In the genomic region with DNA sequence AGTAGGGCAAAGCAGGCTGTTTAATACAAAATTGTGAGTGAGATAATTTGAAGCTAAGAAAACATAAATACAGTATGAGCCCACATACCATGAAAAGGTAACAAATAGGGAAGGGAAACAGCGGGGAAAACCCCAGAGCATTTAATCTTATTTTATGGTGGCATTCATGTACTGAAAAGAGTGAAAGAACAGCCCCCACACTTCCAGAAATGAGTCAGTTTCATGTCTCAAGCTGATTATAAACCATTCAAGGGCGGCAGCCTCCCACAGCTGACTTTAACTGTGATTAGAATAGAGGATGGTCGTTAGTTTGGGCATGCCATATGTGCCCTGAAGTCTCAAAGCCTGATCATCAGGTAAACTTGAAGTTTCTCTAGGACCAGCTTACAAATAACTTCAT, we compare ENCODE assay signal across 1 cellular context.
TF ChIP-seq lines count a peak whose summit lies in the region.

No MANE protein-coding gene starts in this region.

TF ChIP-seq in GM12878, 131 proteins besides CTCF, POLR2A, EP300 and RAD21 (continued from another document and continues in another):
- TF ChIP-seq, protein P1, sequence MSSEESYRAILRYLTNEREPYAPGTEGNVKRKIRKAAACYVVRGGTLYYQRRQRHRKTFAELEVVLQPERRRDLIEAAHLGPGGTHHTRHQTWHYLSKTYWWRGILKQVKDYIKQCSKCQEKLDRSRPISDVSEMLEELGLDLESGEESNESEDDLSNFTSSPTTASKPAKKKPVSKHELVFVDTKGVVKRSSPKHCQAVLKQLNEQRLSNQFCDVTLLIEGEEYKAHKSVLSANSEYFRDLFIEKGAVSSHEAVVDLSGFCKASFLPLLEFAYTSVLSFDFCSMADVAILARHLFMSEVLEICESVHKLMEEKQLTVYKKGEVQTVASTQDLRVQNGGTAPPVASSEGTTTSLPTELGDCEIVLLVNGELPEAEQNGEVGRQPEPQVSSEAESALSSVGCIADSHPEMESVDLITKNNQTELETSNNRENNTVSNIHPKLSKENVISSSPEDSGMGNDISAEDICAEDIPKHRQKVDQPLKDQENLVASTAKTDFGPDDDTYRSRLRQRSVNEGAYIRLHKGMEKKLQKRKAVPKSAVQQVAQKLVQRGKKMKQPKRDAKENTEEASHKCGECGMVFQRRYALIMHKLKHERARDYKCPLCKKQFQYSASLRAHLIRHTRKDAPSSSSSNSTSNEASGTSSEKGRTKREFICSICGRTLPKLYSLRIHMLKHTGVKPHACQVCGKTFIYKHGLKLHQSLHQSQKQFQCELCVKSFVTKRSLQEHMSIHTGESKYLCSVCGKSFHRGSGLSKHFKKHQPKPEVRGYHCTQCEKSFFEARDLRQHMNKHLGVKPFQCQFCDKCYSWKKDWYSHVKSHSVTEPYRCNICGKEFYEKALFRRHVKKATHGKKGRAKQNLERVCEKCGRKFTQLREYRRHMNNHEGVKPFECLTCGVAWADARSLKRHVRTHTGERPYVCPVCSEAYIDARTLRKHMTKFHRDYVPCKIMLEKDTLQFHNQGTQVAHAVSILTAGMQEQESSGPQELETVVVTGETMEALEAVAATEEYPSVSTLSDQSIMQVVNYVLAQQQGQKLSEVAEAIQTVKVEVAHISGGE (CRISPR knock-in tag; IDR thresholded peaks at IDR 0.05): no peak
- TF ChIP-seq MYC (IDR thresholded peaks at IDR 0.05; ENCODE audit: insufficient read depth, insufficient read length, insufficient replicate concordance, low read length, severe bottlenecking) (no peak), ZNF217 (IDR thresholded peaks at IDR 0.05) (peak; percentile 89), RAD51 (IDR thresholded peaks at IDR 0.05) (no peak), MYB (IDR thresholded peaks at IDR 0.05; ENCODE audit: borderline replicate concordance, low read depth, low read length) (no peak), PAX5 (IDR thresholded peaks at IDR 0.05; ENCODE audit: borderline replicate concordance, low read depth, low read length) (peak; percentile 94), ZNF24 (IDR thresholded peaks at IDR 0.05) (no peak), HDGF (IDR thresholded peaks at IDR 0.05) (no peak), STAT3 (IDR thresholded peaks at IDR 0.05; ENCODE audit: low read depth, low read length) (peak; percentile 82; the same call in 1 of the 2 replicates), ZNF207 (IDR thresholded peaks at IDR 0.05; ENCODE audit: borderline replicate concordance) (no peak), SMAD1 (IDR thresholded peaks at IDR 0.05; ENCODE audit: low read depth, partially characterized antibody) (no peak), POLR2AphosphoS5 (IDR thresholded peaks at IDR 0.05; ENCODE audit: low read length) (no peak), NBN (IDR thresholded peaks at IDR 0.05) (peak; percentile 63; the same call in 1 of the 2 replicates), HDAC2 (IDR thresholded peaks at IDR 0.05) (no peak), SRF (IDR thresholded peaks at IDR 0.05; ENCODE audit: low read depth in 2 of 2, low read length in 2 of 2) (no peak), ATF7 (IDR thresholded peaks at IDR 0.05; ENCODE audit: low read depth) (peak; percentile 79), STAT1 (conservative IDR thresholded peaks at IDR 0.05) (no peak), CEBPB (IDR thresholded peaks at IDR 0.05; ENCODE audit: borderline replicate concordance in 1 of 2, low read depth in 2 of 2, low read length in 2 of 2) (peak in 1 of 2 experiments; percentile 82; a peak in 1 of 4 replicates), NR2C1 (IDR thresholded peaks at IDR 0.05) (no peak), SPI1 (IDR thresholded peaks at IDR 0.05; ENCODE audit: borderline replicate concordance, insufficient read depth, low read depth, low read length) (peak; percentile 93), FOS (IDR thresholded peaks at IDR 0.05; ENCODE audit: borderline replicate concordance, extremely low read depth, insufficient read length) (no peak), POLR2AphosphoS2 (IDR thresholded peaks at IDR 0.05; ENCODE audit: low read depth, low read length) (no peak), TCF3 (IDR thresholded peaks at IDR 0.05; ENCODE audit: borderline replicate concordance, insufficient read depth, low read depth, low read length) (peak; percentile 64; the same call in 1 of the 2 replicates), MTA3 (IDR thresholded peaks at IDR 0.05; ENCODE audit: borderline replicate concordance, low read length) (peak; percentile 95; the same call in 1 of the 2 replicates), TARDBP (IDR thresholded peaks at IDR 0.05; ENCODE audit: borderline replicate concordance) (no peak), ESRRA (IDR thresholded peaks at IDR 0.05; ENCODE audit: low read length) (no peak), YBX1 (IDR thresholded peaks at IDR 0.05) (no peak), NFYA (IDR thresholded peaks at IDR 0.05; ENCODE audit: borderline replicate concordance, low read depth, low read length) (no peak), BHLHE40 (IDR thresholded peaks at IDR 0.05; ENCODE audit: borderline replicate concordance in 1 of 2, low read depth in 2 of 2, low read length in 1 of 2) (peak; percentile 39 to 65; a peak in 1 of 4 replicates), EZH2 (IDR thresholded peaks at IDR 0.05; ENCODE audit: borderline replicate concordance, control insufficient read depth, low read depth, low read length) (no peak), ASH2L (IDR thresholded peaks at IDR 0.05; ENCODE audit: borderline replicate concordance, low read depth) (no peak), PML (IDR thresholded peaks at IDR 0.05; ENCODE audit: low read length) (peak; percentile 79), GATAD2B (conservative IDR thresholded peaks at IDR 0.05; ENCODE audit: low read depth) (0 out of 2 replicates have a peak, but pooled peaks have one; percentile 22), RB1 (IDR thresholded peaks at IDR 0.05; ENCODE audit: borderline replicate concordance) (no peak), NRF1 (conservative IDR thresholded peaks at IDR 0.05; ENCODE audit: low read depth, low read length) (no peak), MEF2B (IDR thresholded peaks at IDR 0.05; ENCODE audit: partially characterized antibody, poor library complexity, severe bottlenecking) (peak; percentile 83)
- TF ChIP-seq, protein P2, sequence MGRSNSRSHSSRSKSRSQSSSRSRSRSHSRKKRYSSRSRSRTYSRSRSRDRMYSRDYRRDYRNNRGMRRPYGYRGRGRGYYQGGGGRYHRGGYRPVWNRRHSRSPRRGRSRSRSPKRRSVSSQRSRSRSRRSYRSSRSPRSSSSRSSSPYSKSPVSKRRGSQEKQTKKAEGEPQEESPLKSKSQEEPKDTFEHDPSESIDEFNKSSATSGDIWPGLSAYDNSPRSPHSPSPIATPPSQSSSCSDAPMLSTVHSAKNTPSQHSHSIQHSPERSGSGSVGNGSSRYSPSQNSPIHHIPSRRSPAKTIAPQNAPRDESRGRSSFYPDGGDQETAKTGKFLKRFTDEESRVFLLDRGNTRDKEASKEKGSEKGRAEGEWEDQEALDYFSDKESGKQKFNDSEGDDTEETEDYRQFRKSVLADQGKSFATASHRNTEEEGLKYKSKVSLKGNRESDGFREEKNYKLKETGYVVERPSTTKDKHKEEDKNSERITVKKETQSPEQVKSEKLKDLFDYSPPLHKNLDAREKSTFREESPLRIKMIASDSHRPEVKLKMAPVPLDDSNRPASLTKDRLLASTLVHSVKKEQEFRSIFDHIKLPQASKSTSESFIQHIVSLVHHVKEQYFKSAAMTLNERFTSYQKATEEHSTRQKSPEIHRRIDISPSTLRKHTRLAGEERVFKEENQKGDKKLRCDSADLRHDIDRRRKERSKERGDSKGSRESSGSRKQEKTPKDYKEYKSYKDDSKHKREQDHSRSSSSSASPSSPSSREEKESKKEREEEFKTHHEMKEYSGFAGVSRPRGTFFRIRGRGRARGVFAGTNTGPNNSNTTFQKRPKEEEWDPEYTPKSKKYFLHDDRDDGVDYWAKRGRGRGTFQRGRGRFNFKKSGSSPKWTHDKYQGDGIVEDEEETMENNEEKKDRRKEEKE (IDR thresholded peaks at IDR 0.05): no peak
- TF ChIP-seq, protein P3, sequence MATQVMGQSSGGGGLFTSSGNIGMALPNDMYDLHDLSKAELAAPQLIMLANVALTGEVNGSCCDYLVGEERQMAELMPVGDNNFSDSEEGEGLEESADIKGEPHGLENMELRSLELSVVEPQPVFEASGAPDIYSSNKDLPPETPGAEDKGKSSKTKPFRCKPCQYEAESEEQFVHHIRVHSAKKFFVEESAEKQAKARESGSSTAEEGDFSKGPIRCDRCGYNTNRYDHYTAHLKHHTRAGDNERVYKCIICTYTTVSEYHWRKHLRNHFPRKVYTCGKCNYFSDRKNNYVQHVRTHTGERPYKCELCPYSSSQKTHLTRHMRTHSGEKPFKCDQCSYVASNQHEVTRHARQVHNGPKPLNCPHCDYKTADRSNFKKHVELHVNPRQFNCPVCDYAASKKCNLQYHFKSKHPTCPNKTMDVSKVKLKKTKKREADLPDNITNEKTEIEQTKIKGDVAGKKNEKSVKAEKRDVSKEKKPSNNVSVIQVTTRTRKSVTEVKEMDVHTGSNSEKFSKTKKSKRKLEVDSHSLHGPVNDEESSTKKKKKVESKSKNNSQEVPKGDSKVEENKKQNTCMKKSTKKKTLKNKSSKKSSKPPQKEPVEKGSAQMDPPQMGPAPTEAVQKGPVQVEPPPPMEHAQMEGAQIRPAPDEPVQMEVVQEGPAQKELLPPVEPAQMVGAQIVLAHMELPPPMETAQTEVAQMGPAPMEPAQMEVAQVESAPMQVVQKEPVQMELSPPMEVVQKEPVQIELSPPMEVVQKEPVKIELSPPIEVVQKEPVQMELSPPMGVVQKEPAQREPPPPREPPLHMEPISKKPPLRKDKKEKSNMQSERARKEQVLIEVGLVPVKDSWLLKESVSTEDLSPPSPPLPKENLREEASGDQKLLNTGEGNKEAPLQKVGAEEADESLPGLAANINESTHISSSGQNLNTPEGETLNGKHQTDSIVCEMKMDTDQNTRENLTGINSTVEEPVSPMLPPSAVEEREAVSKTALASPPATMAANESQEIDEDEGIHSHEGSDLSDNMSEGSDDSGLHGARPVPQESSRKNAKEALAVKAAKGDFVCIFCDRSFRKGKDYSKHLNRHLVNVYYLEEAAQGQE (IDR thresholded peaks at IDR 0.05; ENCODE audit: low read depth, low read length): no peak
- TF ChIP-seq, protein P4, sequence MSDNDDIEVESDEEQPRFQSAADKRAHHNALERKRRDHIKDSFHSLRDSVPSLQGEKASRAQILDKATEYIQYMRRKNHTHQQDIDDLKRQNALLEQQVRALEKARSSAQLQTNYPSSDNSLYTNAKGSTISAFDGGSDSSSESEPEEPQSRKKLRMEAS (IDR thresholded peaks at IDR 0.05; ENCODE audit: low read depth, low read length): no peak
- TF ChIP-seq, protein P5, sequence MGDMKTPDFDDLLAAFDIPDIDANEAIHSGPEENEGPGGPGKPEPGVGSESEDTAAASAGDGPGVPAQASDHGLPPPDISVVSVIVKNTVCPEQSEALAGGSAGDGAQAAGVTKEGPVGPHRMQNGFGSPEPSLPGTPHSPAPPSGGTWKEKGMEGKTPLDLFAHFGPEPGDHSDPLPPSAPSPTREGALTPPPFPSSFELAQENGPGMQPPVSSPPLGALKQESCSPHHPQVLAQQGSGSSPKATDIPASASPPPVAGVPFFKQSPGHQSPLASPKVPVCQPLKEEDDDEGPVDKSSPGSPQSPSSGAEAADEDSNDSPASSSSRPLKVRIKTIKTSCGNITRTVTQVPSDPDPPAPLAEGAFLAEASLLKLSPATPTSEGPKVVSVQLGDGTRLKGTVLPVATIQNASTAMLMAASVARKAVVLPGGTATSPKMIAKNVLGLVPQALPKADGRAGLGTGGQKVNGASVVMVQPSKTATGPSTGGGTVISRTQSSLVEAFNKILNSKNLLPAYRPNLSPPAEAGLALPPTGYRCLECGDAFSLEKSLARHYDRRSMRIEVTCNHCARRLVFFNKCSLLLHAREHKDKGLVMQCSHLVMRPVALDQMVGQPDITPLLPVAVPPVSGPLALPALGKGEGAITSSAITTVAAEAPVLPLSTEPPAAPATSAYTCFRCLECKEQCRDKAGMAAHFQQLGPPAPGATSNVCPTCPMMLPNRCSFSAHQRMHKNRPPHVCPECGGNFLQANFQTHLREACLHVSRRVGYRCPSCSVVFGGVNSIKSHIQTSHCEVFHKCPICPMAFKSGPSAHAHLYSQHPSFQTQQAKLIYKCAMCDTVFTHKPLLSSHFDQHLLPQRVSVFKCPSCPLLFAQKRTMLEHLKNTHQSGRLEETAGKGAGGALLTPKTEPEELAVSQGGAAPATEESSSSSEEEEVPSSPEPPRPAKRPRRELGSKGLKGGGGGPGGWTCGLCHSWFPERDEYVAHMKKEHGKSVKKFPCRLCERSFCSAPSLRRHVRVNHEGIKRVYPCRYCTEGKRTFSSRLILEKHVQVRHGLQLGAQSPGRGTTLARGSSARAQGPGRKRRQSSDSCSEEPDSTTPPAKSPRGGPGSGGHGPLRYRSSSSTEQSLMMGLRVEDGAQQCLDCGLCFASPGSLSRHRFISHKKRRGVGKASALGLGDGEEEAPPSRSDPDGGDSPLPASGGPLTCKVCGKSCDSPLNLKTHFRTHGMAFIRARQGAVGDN (IDR thresholded peaks at IDR 0.05): no peak
- TF ChIP-seq, protein P6, sequence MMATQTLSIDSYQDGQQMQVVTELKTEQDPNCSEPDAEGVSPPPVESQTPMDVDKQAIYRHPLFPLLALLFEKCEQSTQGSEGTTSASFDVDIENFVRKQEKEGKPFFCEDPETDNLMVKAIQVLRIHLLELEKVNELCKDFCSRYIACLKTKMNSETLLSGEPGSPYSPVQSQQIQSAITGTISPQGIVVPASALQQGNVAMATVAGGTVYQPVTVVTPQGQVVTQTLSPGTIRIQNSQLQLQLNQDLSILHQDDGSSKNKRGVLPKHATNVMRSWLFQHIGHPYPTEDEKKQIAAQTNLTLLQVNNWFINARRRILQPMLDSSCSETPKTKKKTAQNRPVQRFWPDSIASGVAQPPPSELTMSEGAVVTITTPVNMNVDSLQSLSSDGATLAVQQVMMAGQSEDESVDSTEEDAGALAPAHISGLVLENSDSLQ (IDR thresholded peaks at IDR 0.05): peak; percentile 25; the same call in 1 of the 2 replicates
- TF ChIP-seq, protein P7, sequence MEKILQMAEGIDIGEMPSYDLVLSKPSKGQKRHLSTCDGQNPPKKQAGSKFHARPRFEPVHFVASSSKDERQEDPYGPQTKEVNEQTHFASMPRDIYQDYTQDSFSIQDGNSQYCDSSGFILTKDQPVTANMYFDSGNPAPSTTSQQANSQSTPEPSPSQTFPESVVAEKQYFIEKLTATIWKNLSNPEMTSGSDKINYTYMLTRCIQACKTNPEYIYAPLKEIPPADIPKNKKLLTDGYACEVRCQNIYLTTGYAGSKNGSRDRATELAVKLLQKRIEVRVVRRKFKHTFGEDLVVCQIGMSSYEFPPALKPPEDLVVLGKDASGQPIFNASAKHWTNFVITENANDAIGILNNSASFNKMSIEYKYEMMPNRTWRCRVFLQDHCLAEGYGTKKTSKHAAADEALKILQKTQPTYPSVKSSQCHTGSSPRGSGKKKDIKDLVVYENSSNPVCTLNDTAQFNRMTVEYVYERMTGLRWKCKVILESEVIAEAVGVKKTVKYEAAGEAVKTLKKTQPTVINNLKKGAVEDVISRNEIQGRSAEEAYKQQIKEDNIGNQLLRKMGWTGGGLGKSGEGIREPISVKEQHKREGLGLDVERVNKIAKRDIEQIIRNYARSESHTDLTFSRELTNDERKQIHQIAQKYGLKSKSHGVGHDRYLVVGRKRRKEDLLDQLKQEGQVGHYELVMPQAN (conservative IDR thresholded peaks at IDR 0.05): no peak
- TF ChIP-seq, protein P8, sequence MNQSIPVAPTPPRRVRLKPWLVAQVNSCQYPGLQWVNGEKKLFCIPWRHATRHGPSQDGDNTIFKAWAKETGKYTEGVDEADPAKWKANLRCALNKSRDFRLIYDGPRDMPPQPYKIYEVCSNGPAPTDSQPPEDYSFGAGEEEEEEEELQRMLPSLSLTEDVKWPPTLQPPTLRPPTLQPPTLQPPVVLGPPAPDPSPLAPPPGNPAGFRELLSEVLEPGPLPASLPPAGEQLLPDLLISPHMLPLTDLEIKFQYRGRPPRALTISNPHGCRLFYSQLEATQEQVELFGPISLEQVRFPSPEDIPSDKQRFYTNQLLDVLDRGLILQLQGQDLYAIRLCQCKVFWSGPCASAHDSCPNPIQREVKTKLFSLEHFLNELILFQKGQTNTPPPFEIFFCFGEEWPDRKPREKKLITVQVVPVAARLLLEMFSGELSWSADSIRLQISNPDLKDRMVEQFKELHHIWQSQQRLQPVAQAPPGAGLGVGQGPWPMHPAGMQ (IDR thresholded peaks at IDR 0.05; ENCODE audit: borderline replicate concordance): no peak
